ENCODE assay signal across 26 cellular contexts in genomic region chrX:118228456-118228855, GRCh38.
"Had no signal": no experiment of that assay in that cellular context is flagged by ENCODE, and none has a peak within 500 bp of the region (broad histone marks: within the 10 kb centered on the region; RNA-seq: fewer than 3 reads in every experiment).

No MANE protein-coding gene starts in this region.

- H3K27me3 ChIP-seq: testis, thyroid gland, transverse colon, upper lobe of left lung, vagina had no signal

- FAIRE-seq: pancreas had no signal

- H3K4me3 Mint-ChIP-seq: mesothelial cell of epicardium; natural killer cell; stimulated activated naive B cell treated with anti-CD40 and anti-IgM and Interleukin-4, amounts not matched to agents 10 μg/mL and 1 μg/mL and 100 μg/mL, for 72 hours had no signal

- H3K27ac ChIP-seq: left ventricle myocardium inferior, pancreas, prostate gland, skin epidermis, stomach, testis, thyroid gland, transverse colon, upper lobe of left lung, vagina had no signal

- ATAC-seq: natural killer cell; pancreas; right cardiac atrium; sciatic nerve; stimulated activated naive B cell treated with anti-CD40 and anti-IgM and Interleukin-4, amounts not matched to agents 10 μg/mL and 1 μg/mL and 100 μg/mL, for 72 hours; stimulated activated naive CD8-positive, alpha-beta T cell treated with anti-CD3 and anti-CD28 coated beads, Interleukin-15, Interleukin-2, amounts not matched to agents 100 U/mL and 50 U/mL, for 24 hours had no signal

- H3K36me3 Mint-ChIP-seq: mesothelial cell of epicardium; naive B cell; natural killer cell; stimulated activated naive B cell treated with anti-CD40 and anti-IgM and Interleukin-4, amounts not matched to agents 10 μg/mL and 1 μg/mL and 100 μg/mL, for 72 hours had no signal

- DNase-seq: islet precursor cell; left ventricle myocardium inferior; mesendoderm; naive B cell; natural killer cell; pancreas; posterior cingulate gyrus; retina; right cardiac atrium; stimulated activated CD4-positive, alpha-beta T cell treated with anti-CD3 and anti-CD28 coated beads, Interleukin-12 subunit alpha, Interleukin-12 subunit beta, amount 100 ng/mL, for 4 hours; stimulated activated CD4-positive, alpha-beta T cell treated with anti-CD3 and anti-CD28 coated beads, Interleukin-15, amount 100 ng/mL, for 24 hours; stimulated activated CD4-positive, alpha-beta T cell treated with anti-CD3 and anti-CD28 coated beads, Interleukin-2, amount 100 ng/mL, for 24 hours; stimulated activated CD4-positive, alpha-beta T cell treated with anti-CD3 and anti-CD28 coated beads, Interleukin-4, amount 100 ng/mL, for 1 hour; stimulated activated naive B cell treated with anti-CD40 and anti-IgM and Interleukin-4, amounts not matched to agents 10 μg/mL and 1 μg/mL and 100 μg/mL, for 72 hours; stimulated activated naive CD8-positive, alpha-beta T cell treated with anti-CD3 and anti-CD28 coated beads, Interleukin-15, Interleukin-2, amounts not matched to agents 100 U/mL and 50 U/mL, for 24 hours; stomach; testis; thyroid gland; transverse colon; upper lobe of left lung had no signal

- H3K27me3 Mint-ChIP-seq: stimulated activated naive B cell treated with anti-CD40 and anti-IgM and Interleukin-4, amounts not matched to agents 10 μg/mL and 1 μg/mL and 100 μg/mL, for 72 hours had no signal

- H3K4me1 Mint-ChIP-seq: naive B cell; natural killer cell; stimulated activated naive B cell treated with anti-CD40 and anti-IgM and Interleukin-4, amounts not matched to agents 10 μg/mL and 1 μg/mL and 100 μg/mL, for 72 hours had no signal

- H3K9me3 ChIP-seq: left ventricle myocardium inferior, pancreas, prostate gland, stomach, testis, thyroid gland, transverse colon, upper lobe of left lung, vagina had no signal

- H3K9me3 Mint-ChIP-seq: natural killer cell; stimulated activated naive B cell treated with anti-CD40 and anti-IgM and Interleukin-4, amounts not matched to agents 10 μg/mL and 1 μg/mL and 100 μg/mL, for 72 hours had no signal

- H3K4me1 ChIP-seq: left ventricle myocardium inferior, pancreas, prostate gland, testis, thyroid gland, upper lobe of left lung had no signal

- H3K36me3 ChIP-seq: left ventricle myocardium inferior, pancreas, prostate gland, stomach, thyroid gland, transverse colon, upper lobe of left lung, vagina had no signal

- H3K4me3 ChIP-seq: left ventricle myocardium inferior, lung, pancreas, prostate gland, skin epidermis, stomach, testis, thyroid gland, transverse colon, upper lobe of left lung, vagina had no signal

- H3K27ac Mint-ChIP-seq: mesothelial cell of epicardium; naive B cell; natural killer cell; stimulated activated naive B cell treated with anti-CD40 and anti-IgM and Interleukin-4, amounts not matched to agents 10 μg/mL and 1 μg/mL and 100 μg/mL, for 72 hours had no signal
